In genomic region chr19:47436712-47437401, GRCh38 we compare ENCODE assay signal across 7 cellular contexts. TPM values are rescaled to one million over a fixed set of nuclear protein-coding genes. Genes with fewer than 3 reads are reported as not detected.
A peak's percentile ranks its signal among the peaks of the same experiment; 100 is the strongest.
DNase-seq lines count a peak whose midpoint lies in the region; ATAC-seq, FAIRE-seq and TF ChIP-seq lines count a peak whose summit lies in the region.

No MANE protein-coding gene starts in this region.

- peak overlapping the region; percentile 58 for H3K4me3 Mint-ChIP-seq in T-helper 17 cell

- intact Hi-C loops in adrenal gland (cut with DNase I) = loop anchor here (2.0 to 10.0 kb wide), 4 partner anchors 80 to 262 kb away; partner anchors contain the start of gene NAPA (in 1 of the 2)
- intact Hi-C loops in left ventricle myocardium inferior (cut with micrococcal nuclease) = loop anchor here (2.0 kb wide), 1 partner anchor 270 kb away; no protein-coding TSS in a partner anchor
- intact Hi-C loops in sciatic nerve (cut with DNase I) = loop anchor here (5.0 kb wide), 1 partner anchor 260 kb away; no protein-coding TSS in a partner anchor

- H3K27ac Mint-ChIP-seq in T-helper 17 cell = no peak overlapping the region

- no peak for TF ChIP-seq POLR2A in adrenal gland (IDR thresholded peaks at IDR 0.05)

- peak; percentile 95 for ATAC-seq in T-helper 17 cell
- peak; percentile 89 for ATAC-seq in sciatic nerve
- ATAC-seq in HG03457 (IDR thresholded peaks at IDR 0.05; ENCODE audit: unreplicated experiment) = no peak

- H3K27me3 ChIP-seq in adrenal gland (peaks cover 40% of the 10 kb centered on the region), left ventricle myocardium inferior (ENCODE audit: low read depth) (peaks cover 88% of the 10 kb centered on the region)

- H3K27ac ChIP-seq in adrenal gland (no peak overlapping the region), left ventricle myocardium inferior (replicated peaks) (no peak overlapping the region)

- peaks cover 65% of the 10 kb centered on the region for H3K27me3 Mint-ChIP-seq in T-helper 17 cell

- H3K9me3 ChIP-seq in T-helper 17 cell (ENCODE audit: control insufficient read depth, low read length, poor library complexity, severe bottlenecking) (no peaks in the 10 kb centered on the region), adrenal gland (replicated peaks in 1 of 3) (no peaks in the 10 kb centered on the region), left ventricle myocardium inferior (replicated peaks) (no peaks in the 10 kb centered on the region)

- 29 to 43% (median 35%) methylated on average over 11 to 17 of the region's 17 CpGs for WGBS in adrenal gland, 4 donors

- no peaks in the 10 kb centered on the region for H3K4me1 ChIP-seq in adrenal gland (replicated peaks in 1 of 2)
- peaks cover 6% of the 10 kb centered on the region for H3K4me1 ChIP-seq in left ventricle myocardium inferior

- H3K4me3 ChIP-seq in adrenal gland (no peak overlapping the region), left ventricle myocardium inferior (no peak overlapping the region)

- peak; percentile 78 to 97 (median 92) for TF ChIP-seq CTCF in adrenal gland (IDR thresholded peaks at IDR 0.05)
- TF ChIP-seq CTCF in left ventricle myocardium inferior (IDR thresholded peaks at IDR 0.05; ENCODE audit: borderline replicate concordance) = peak; percentile 91

- H3K36me3 ChIP-seq in adrenal gland (replicated peaks in 1 of 2) = no peaks in the 10 kb centered on the region
- no peaks in the 10 kb centered on the region for H3K36me3 ChIP-seq in left ventricle myocardium inferior

- H3K4me1 Mint-ChIP-seq in T-helper 17 cell = peaks cover 20% of the 10 kb centered on the region

- H3K36me3 Mint-ChIP-seq in T-helper 17 cell (ENCODE audit: low read depth) = peaks cover 9% of the 10 kb centered on the region

- peak; percentile 94 for FAIRE-seq in GM18507 (lab: Jason Lieb, UNC)

- DNase-seq in GM18507 (ENCODE audit: extremely low spot score, insufficient read length, low read depth) (peak; percentile 71), NCI-H1417 (lab: John Stamatoyannopoulos, UW) (peak; percentile 81 to 92 (median 83)), T-helper 17 cell (peak; percentile 65 to 88 (median 72)), adrenal gland (peak; percentile 68 to 94 (median 82)), left ventricle myocardium inferior (peak; percentile 68), sciatic nerve (ENCODE audit: low spot score) (peak; percentile 88)

RNA-seq across cellular contexts. Expression of gene MEIS3, which starts 17.5 kb away (rescaled TPM):
- total RNA-seq in T-helper 17 cell (under 1 TPM in 1 of 2 donors, not detected in 1; 0.34 TPM), adrenal gland (1 to 10 TPM; 2.4 to 9.4 (median 4.2) TPM), left ventricle myocardium inferior (3.2 TPM), sciatic nerve (6.6 TPM)
- polyA plus RNA-seq in adrenal gland = 10 to 100 TPM in 1 of 3 donors, 1 to 10 TPM in 2; 2.1 to 15.5 (median 8.9) TPM

RNA-seq across cellular contexts. Expression of gene SLC8A2, which starts 34.8 kb away (rescaled TPM):
- total RNA-seq in T-helper 17 cell = not detected
- 1 to 10 TPM in 4 of 8 donors, under 1 TPM in 1, not detected in 3; 0.36 to 6.1 (median 4.2) TPM for total RNA-seq in adrenal gland
- 1 to 10 TPM in 2 of 3 donors, under 1 TPM in 1; 0.74 to 3.1 (median 3.0) TPM for polyA plus RNA-seq in adrenal gland
- 0.30 TPM for total RNA-seq in left ventricle myocardium inferior
- not detected for total RNA-seq in sciatic nerve

RNA-seq across cellular contexts. Expression of gene KPTN, which starts 47.2 kb away (rescaled TPM):
- total RNA-seq in T-helper 17 cell (1 to 10 TPM; 3.5 to 6.3 TPM), adrenal gland (10 to 100 TPM in 4 of 8 donors, 1 to 10 TPM in 4; 2.9 to 25.6 (median 9.9) TPM), left ventricle myocardium inferior (10.9 TPM), sciatic nerve (6.3 TPM)
- polyA plus RNA-seq in adrenal gland = 100 to 1,000 TPM in 1 of 3 donors, 10 to 100 TPM in 1, 1 to 10 TPM in 1; 7.3 to 121 (median 37.5) TPM
